In genomic region chr18:54983041-54983686, GRCh38 we compare ENCODE assay signal across 8 cellular contexts. TPM values are rescaled to one million over a fixed set of nuclear protein-coding genes. Genes with fewer than 3 reads are reported as not detected.
DNase-seq lines count a peak whose midpoint lies in the region; ATAC-seq, FAIRE-seq and TF ChIP-seq lines count a peak whose summit lies in the region.

No MANE protein-coding gene starts in this region.

- H3K9me3 ChIP-seq in Caco-2 (no peaks in the 10 kb centered on the region), right lobe of liver (no peaks in the 10 kb centered on the region)

- no peak overlapping the region for H3K27ac Mint-ChIP-seq in Caco-2 (ENCODE audit: unreplicated experiment)

- H3K4me1 ChIP-seq in Caco-2 (no peaks in the 10 kb centered on the region), right lobe of liver (no peaks in the 10 kb centered on the region)

- peak; percentile 26 to 36 for TF ChIP-seq CTCF in Caco-2 (IDR thresholded peaks at IDR 0.05; ENCODE audit: insufficient read depth in 1 of 2, low read depth in 1 of 2, low read length in 1 of 2, severe bottlenecking in 1 of 2, unreplicated experiment in 1 of 2)
- peak; percentile 63 to 81 (median 69) for TF ChIP-seq CTCF in right lobe of liver (IDR thresholded peaks at IDR 0.05)

- H3K36me3 Mint-ChIP-seq in Caco-2 (ENCODE audit: insufficient read depth, unreplicated experiment): no peaks in the 10 kb centered on the region

- no peaks in the 10 kb centered on the region for H3K27me3 Mint-ChIP-seq in Caco-2 (ENCODE audit: insufficient read depth, unreplicated experiment)

- ATAC-seq in HG03469 (IDR thresholded peaks at IDR 0.05; ENCODE audit: unreplicated experiment): peak; percentile 87
- ATAC-seq in right lobe of liver: peak; percentile 82 to 92 (median 85)

- TF ChIP-seq POLR2A in right lobe of liver (IDR thresholded peaks at IDR 0.05): no peak

- DNase-seq in Caco-2 (peak in 1 of 2 experiments; percentile 11), GM19239 (ENCODE audit: insufficient read length, low spot score) (no peak), NCI-H82 treated with DMSO at 0.1 percent for 48 hours (lab: John Stamatoyannopoulos, UW; ENCODE audit: unreplicated experiment) (peak; percentile 38), right lobe of liver (no peak), posterior cingulate gyrus (no peak)
- peak; percentile 11 for DNase-seq in central memory CD4-positive, alpha-beta T cell
- DNase-seq in activated CD4-positive, alpha-beta T cell treated with anti-CD3 and anti-CD28 coated beads for 48 hours: no peak

- no peaks in the 10 kb centered on the region for H3K27me3 ChIP-seq in Caco-2 (replicated peaks; ENCODE audit: control insufficient read depth, insufficient read depth, low read length)
- H3K27me3 ChIP-seq in right lobe of liver: no peaks in the 10 kb centered on the region

- CTCF ChIA-PET in Caco-2 (lab: Charles Lee): interaction anchor here (0.7 kb wide), 2 partner anchors 9 to 123 kb away, joined by 3 read pairs; no protein-coding TSS in a partner anchor

- POLR2A ChIA-PET in Caco-2 (lab: Charles Lee): no interaction called here

- H3K4me1 Mint-ChIP-seq in Caco-2 (ENCODE audit: low read depth, unreplicated experiment): no peaks in the 10 kb centered on the region

- 7% methylated on average over 7 of the region's 9 CpGs for WGBS in right lobe of liver (ENCODE audit: insufficient coverage, low coverage, low lambda C conversion rate, missing lambda C conversion rate)

- FAIRE-seq in GM19239 (lab: Jason Lieb, UNC): peak; percentile 90

- no peak overlapping the region for H3K27ac ChIP-seq in right lobe of liver

- H3K4me3 Mint-ChIP-seq in Caco-2 (ENCODE audit: unreplicated experiment): no peak overlapping the region

- no TSS peak for BruUV-seq in Caco-2 (replicated peaks; lab: Mats Ljungman, UMichigan)

- no peaks in the 10 kb centered on the region for H3K9me3 Mint-ChIP-seq in Caco-2 (ENCODE audit: unreplicated experiment)

- intact Hi-C loops in Caco-2 (cut with micrococcal nuclease; ENCODE audit: unreplicated experiment): loop anchor here (1.0 to 5.0 kb wide), 3 partner anchors 25 to 304 kb away; no protein-coding TSS in a partner anchor
- intact Hi-C loops in right lobe of liver (cut with DNase I): loop anchor here (10.0 kb wide), 2 partner anchors 298 to 308 kb away; no protein-coding TSS in a partner anchor
- intact Hi-C loops in posterior cingulate gyrus (cut with DNase I): loop anchor here (1.0 to 10.0 kb wide), 2 partner anchors 304 to 538 kb away; no protein-coding TSS in a partner anchor

- H3K4me3 ChIP-seq in Caco-2 (ENCODE audit: low read depth, low read length): no peak overlapping the region
- no peak overlapping the region for H3K4me3 ChIP-seq in right lobe of liver

- H3K36me3 ChIP-seq in Caco-2 (ENCODE audit: control insufficient read depth, insufficient read depth, low read length): no peaks in the 10 kb centered on the region
- no peaks in the 10 kb centered on the region for H3K36me3 ChIP-seq in right lobe of liver

RNA-seq across cellular contexts. Expression of gene CCDC68, which starts 23.9 kb away (rescaled TPM):
- total RNA-seq in Caco-2 (2022) (6.9 and 7.6 TPM in 2 replicates), right lobe of liver (10 to 100 TPM in 3 of 6 experiments, 1 to 10 TPM in 3; 3.1 to 17.3 (median 9.3) TPM)

Comparison
In these comparisons a context has a peak if more than half of its experiments do, and no peak if none do; other contexts are left out.
1. DNase-seq: peak in NCI-H82 treated with DMSO at 0.1 percent for 48 hours (single experiment) and central memory CD4-positive, alpha-beta T cell (single experiment); none in GM19239 (single experiment), right lobe of liver (0 of 3), posterior cingulate gyrus (0 of 10) and activated CD4-positive, alpha-beta T cell treated with anti-CD3 and anti-CD28 coated beads for 48 hours (single experiment).